Comparison of ENCODE assay signal across 15 cellular contexts in the genomic region with DNA sequence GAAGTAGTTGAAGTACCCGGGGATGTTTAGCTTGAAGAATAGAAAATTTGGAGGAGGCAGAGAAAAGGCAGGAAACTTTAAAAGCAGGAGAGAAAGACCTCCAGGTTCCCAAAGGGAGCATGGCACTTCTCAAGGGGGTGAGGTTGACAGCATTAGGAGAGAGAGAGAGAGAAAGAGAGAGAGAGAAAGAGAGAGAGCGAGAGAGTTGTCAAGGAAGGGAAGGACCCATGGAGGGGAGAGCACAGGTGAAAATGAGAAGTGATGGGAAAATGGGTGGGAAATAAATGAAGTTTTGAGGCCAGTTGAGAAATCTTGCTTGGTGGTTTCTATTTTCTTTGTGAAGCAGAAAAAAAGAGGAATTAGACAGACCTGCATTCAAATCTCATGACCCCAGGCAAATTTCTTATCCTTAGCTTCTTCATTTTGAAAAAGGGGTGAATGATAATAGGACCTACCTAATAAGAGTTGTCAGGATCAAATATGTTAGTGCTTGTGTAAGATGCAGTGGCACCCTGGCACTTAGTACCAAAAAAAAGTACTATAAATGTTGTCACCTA. TPM values are rescaled to one million over a fixed set of nuclear protein-coding genes. Genes with fewer than 3 reads are reported as not detected.
DNase-seq lines count a peak whose midpoint lies in the region; ATAC-seq and TF ChIP-seq lines count a peak whose summit lies in the region.
"Had no signal": no experiment of that assay in that cellular context is flagged by ENCODE, and none has a peak within 500 bp of the region (broad histone marks: within the 10 kb centered on the region; RNA-seq: fewer than 3 reads in every experiment).

No MANE protein-coding gene starts in this region.

- no peak overlapping the region for H3K4me3 ChIP-seq in gastroesophageal sphincter
- H3K4me3 ChIP-seq: smooth muscle cell had no signal

- H3K36me3 Mint-ChIP-seq in activated naive CD4-positive, alpha-beta T cell treated with anti-CD3 and anti-CD28 coated beads, Interleukin-2, amount 50 U/mL, for 24 hours = no peaks in the 10 kb centered on the region
- H3K36me3 Mint-ChIP-seq in activated naive CD4-positive, alpha-beta T cell treated with anti-CD3 and anti-CD28 coated beads, Interleukin-2, amount 10 ng/mL, durations not matched to agents 7 days and 5 days = peaks cover 11% of the 10 kb centered on the region
- H3K36me3 Mint-ChIP-seq in activated T-helper 1 cell treated with anti-CD3 and anti-CD28 coated beads, Interleukin-12 subunit alpha, Interleukin-12 subunit beta, Interleukin-2, Interleukin-4 antibody, amounts not matched to agents 30 ng/mL and 10 ng/mL and 1 ng/mL, durations not matched to agents 14 hours and 24 hours and 36 hours (ENCODE audit: low read depth) = peaks cover 4% of the 10 kb centered on the region
- H3K36me3 Mint-ChIP-seq in stimulated activated naive B cell treated with anti-CD40 and anti-IgM and Interleukin-4, amounts not matched to agents 10 μg/mL and 1 μg/mL and 100 μg/mL, for 72 hours = peaks cover 9 to 15% of the 10 kb centered on the region in 2 donors

- 40 to 66% methylated on average over 1 to 2 of the region's 2 CpGs for WGBS in gastroesophageal sphincter (ENCODE audit: low coverage in 1 of 2), 2 donors

- TF ChIP-seq POLR2A in gastroesophageal sphincter (IDR thresholded peaks at IDR 0.05) = no peak

- intact Hi-C loops in activated T-helper 1 cell treated with anti-CD3 and anti-CD28 coated beads, Interleukin-12 subunit alpha, Interleukin-12 subunit beta, Interleukin-2, Interleukin-4 antibody, amounts not matched to agents 30 ng/mL and 10 ng/mL and 1 ng/mL, durations not matched to agents 14 hours and 24 hours and 36 hours (cut with micrococcal nuclease) = loop anchor here (5.0 kb wide), 1 partner anchor 103 kb away; no protein-coding TSS in a partner anchor

- TF ChIP-seq CTCF in gastroesophageal sphincter (IDR thresholded peaks at IDR 0.05) = no peak

- H3K27me3 Mint-ChIP-seq in activated naive CD4-positive, alpha-beta T cell treated with anti-CD3 and anti-CD28 coated beads, Interleukin-2, amount 50 U/mL, for 24 hours = no peaks in the 10 kb centered on the region
- H3K27me3 Mint-ChIP-seq in activated naive CD4-positive, alpha-beta T cell treated with anti-CD3 and anti-CD28 coated beads, Interleukin-2, amount 10 ng/mL, durations not matched to agents 7 days and 5 days = no peaks in the 10 kb centered on the region
- H3K27me3 Mint-ChIP-seq in activated T-helper 1 cell treated with anti-CD3 and anti-CD28 coated beads, Interleukin-12 subunit alpha, Interleukin-12 subunit beta, Interleukin-2, Interleukin-4 antibody, amounts not matched to agents 30 ng/mL and 10 ng/mL and 1 ng/mL, durations not matched to agents 14 hours and 24 hours and 36 hours (ENCODE audit: insufficient read depth) = no peaks in the 10 kb centered on the region
- H3K27me3 Mint-ChIP-seq in stimulated activated naive B cell treated with anti-CD40 and anti-IgM and Interleukin-4, amounts not matched to agents 10 μg/mL and 1 μg/mL and 100 μg/mL, for 72 hours = no peaks in the 10 kb centered on the region

- H3K4me3 Mint-ChIP-seq in activated naive CD4-positive, alpha-beta T cell treated with anti-CD3 and anti-CD28 coated beads, Interleukin-2, amount 50 U/mL, for 24 hours = peak overlapping the region; percentile 70
- H3K4me3 Mint-ChIP-seq in activated naive CD4-positive, alpha-beta T cell treated with anti-CD3 and anti-CD28 coated beads, Interleukin-2, amount 10 ng/mL, durations not matched to agents 7 days and 5 days = no peak overlapping the region
- no peak overlapping the region for H3K4me3 Mint-ChIP-seq in activated T-helper 1 cell treated with anti-CD3 and anti-CD28 coated beads, Interleukin-12 subunit alpha, Interleukin-12 subunit beta, Interleukin-2, Interleukin-4 antibody, amounts not matched to agents 30 ng/mL and 10 ng/mL and 1 ng/mL, durations not matched to agents 14 hours and 24 hours and 36 hours
- peak overlapping the region; percentile 33 to 34 for H3K4me3 Mint-ChIP-seq in stimulated activated naive B cell treated with anti-CD40 and anti-IgM and Interleukin-4, amounts not matched to agents 10 μg/mL and 1 μg/mL and 100 μg/mL, for 72 hours
- H3K4me3 Mint-ChIP-seq: H9 had no signal

- ATAC-seq in stimulated activated naive B cell treated with anti-CD40 and anti-IgM and Interleukin-4, amounts not matched to agents 10 μg/mL and 1 μg/mL and 100 μg/mL, for 72 hours (replicated peaks) = no peak
- no peak for ATAC-seq in gastroesophageal sphincter

- H3K27me3 ChIP-seq in gastroesophageal sphincter = peaks cover 4% of the 10 kb centered on the region

- H3K4me1 ChIP-seq in gastroesophageal sphincter = peaks cover 0 to 7% (median 0%) of the 10 kb centered on the region in 3 donors
- H3K4me1 ChIP-seq: parathyroid adenoma had no signal

- no peak for DNase-seq in activated naive CD4-positive, alpha-beta T cell treated with anti-CD3 and anti-CD28 coated beads, Interleukin-2, amount 10 ng/mL, durations not matched to agents 7 days and 5 days
- DNase-seq in NAMALWA (ENCODE audit: low spot score) = peak; percentile 43
- no peak for DNase-seq in activated T-helper 1 cell treated with anti-CD3 and anti-CD28 coated beads, Interleukin-12 subunit alpha, Interleukin-12 subunit beta, Interleukin-2, Interleukin-4 antibody, amounts not matched to agents 30 ng/mL and 10 ng/mL and 1 ng/mL, durations not matched to agents 14 hours and 24 hours and 36 hours (ENCODE audit: low spot score)
- DNase-seq in stimulated activated naive B cell treated with anti-CD40 and anti-IgM and Interleukin-4, amounts not matched to agents 10 μg/mL and 1 μg/mL and 100 μg/mL, for 72 hours = no peak
- DNase-seq in NCI-H526 treated with DMSO at 0.1 percent for 48 hours (lab: John Stamatoyannopoulos, UW) = no peak
- DNase-seq in cortex of kidney (lab: John Stamatoyannopoulos, UW) = no peak
- DNase-seq: amniotic stem cell, DMS79, H9, midbrain, NCI-H510A had no signal

- H3K27ac Mint-ChIP-seq in activated naive CD4-positive, alpha-beta T cell treated with anti-CD3 and anti-CD28 coated beads, Interleukin-2, amount 50 U/mL, for 24 hours = peak overlapping the region; percentile 89
- H3K27ac Mint-ChIP-seq in activated naive CD4-positive, alpha-beta T cell treated with anti-CD3 and anti-CD28 coated beads, Interleukin-2, amount 10 ng/mL, durations not matched to agents 7 days and 5 days = no peak overlapping the region
- peak overlapping the region; percentile 34 for H3K27ac Mint-ChIP-seq in activated T-helper 1 cell treated with anti-CD3 and anti-CD28 coated beads, Interleukin-12 subunit alpha, Interleukin-12 subunit beta, Interleukin-2, Interleukin-4 antibody, amounts not matched to agents 30 ng/mL and 10 ng/mL and 1 ng/mL, durations not matched to agents 14 hours and 24 hours and 36 hours
- H3K27ac Mint-ChIP-seq in stimulated activated naive B cell treated with anti-CD40 and anti-IgM and Interleukin-4, amounts not matched to agents 10 μg/mL and 1 μg/mL and 100 μg/mL, for 72 hours = peak overlapping the region; percentile 85
- H3K27ac Mint-ChIP-seq: H9 had no signal

- H3K27ac ChIP-seq in gastroesophageal sphincter = no peak overlapping the region
- H3K27ac ChIP-seq: parathyroid adenoma had no signal

- H3K9me3 ChIP-seq in gastroesophageal sphincter = no peaks in the 10 kb centered on the region

- TF ChIP-seq EP300 in gastroesophageal sphincter (IDR thresholded peaks at IDR 0.05) = no peak

- peaks cover 86% of the 10 kb centered on the region for H3K4me1 Mint-ChIP-seq in activated naive CD4-positive, alpha-beta T cell treated with anti-CD3 and anti-CD28 coated beads, Interleukin-2, amount 50 U/mL, for 24 hours
- peaks cover 68% of the 10 kb centered on the region for H3K4me1 Mint-ChIP-seq in activated naive CD4-positive, alpha-beta T cell treated with anti-CD3 and anti-CD28 coated beads, Interleukin-2, amount 10 ng/mL, durations not matched to agents 7 days and 5 days
- H3K4me1 Mint-ChIP-seq in activated T-helper 1 cell treated with anti-CD3 and anti-CD28 coated beads, Interleukin-12 subunit alpha, Interleukin-12 subunit beta, Interleukin-2, Interleukin-4 antibody, amounts not matched to agents 30 ng/mL and 10 ng/mL and 1 ng/mL, durations not matched to agents 14 hours and 24 hours and 36 hours (ENCODE audit: low read depth) = peaks cover 74% of the 10 kb centered on the region
- peaks cover 64 to 91% of the 10 kb centered on the region in 2 donors for H3K4me1 Mint-ChIP-seq in stimulated activated naive B cell treated with anti-CD40 and anti-IgM and Interleukin-4, amounts not matched to agents 10 μg/mL and 1 μg/mL and 100 μg/mL, for 72 hours

- H3K9me3 Mint-ChIP-seq in activated naive CD4-positive, alpha-beta T cell treated with anti-CD3 and anti-CD28 coated beads, Interleukin-2, amount 50 U/mL, for 24 hours = no peaks in the 10 kb centered on the region
- H3K9me3 Mint-ChIP-seq in activated naive CD4-positive, alpha-beta T cell treated with anti-CD3 and anti-CD28 coated beads, Interleukin-2, amount 10 ng/mL, durations not matched to agents 7 days and 5 days = no peaks in the 10 kb centered on the region
- H3K9me3 Mint-ChIP-seq in activated T-helper 1 cell treated with anti-CD3 and anti-CD28 coated beads, Interleukin-12 subunit alpha, Interleukin-12 subunit beta, Interleukin-2, Interleukin-4 antibody, amounts not matched to agents 30 ng/mL and 10 ng/mL and 1 ng/mL, durations not matched to agents 14 hours and 24 hours and 36 hours = no peaks in the 10 kb centered on the region
- peaks cover 0 to 2% of the 10 kb centered on the region in 2 donors for H3K9me3 Mint-ChIP-seq in stimulated activated naive B cell treated with anti-CD40 and anti-IgM and Interleukin-4, amounts not matched to agents 10 μg/mL and 1 μg/mL and 100 μg/mL, for 72 hours
- H3K9me3 Mint-ChIP-seq: H9 had no signal

- H3K36me3 ChIP-seq in gastroesophageal sphincter = no peaks in the 10 kb centered on the region

- CTCF ChIA-PET in activated naive CD4-positive, alpha-beta T cell treated with anti-CD3 and anti-CD28 coated beads, Interleukin-2, amount 10 ng/mL, durations not matched to agents 7 days and 5 days (lab: Charles Lee) = interaction anchor here (2.5 kb wide), 1 partner anchor 57 kb away, joined by 11 read pairs; no protein-coding TSS in a partner anchor

RNA-seq across cellular contexts. Expression of gene PRKCB, which starts 24.0 kb away (rescaled TPM):
- total RNA-seq in activated T-helper 1 cell treated with anti-CD3 and anti-CD28 coated beads, Interleukin-12 subunit alpha, Interleukin-12 subunit beta, Interleukin-2, Interleukin-4 antibody, amounts not matched to agents 30 ng/mL and 10 ng/mL and 1 ng/mL, durations not matched to agents 14 hours and 24 hours and 36 hours = 100 and 109 TPM in 2 replicates
- total RNA-seq in gastroesophageal sphincter = 10 to 100 TPM; 10.7 to 23.9 (median 18.2) TPM

Comparison
In these comparisons a context has a peak if more than half of its experiments do, and no peak if none do; other contexts are left out.
1. H3K4me3 Mint-ChIP-seq: peak in activated naive CD4-positive, alpha-beta T cell treated with anti-CD3 and anti-CD28 coated beads, Interleukin-2, amount 50 U/mL, for 24 hours (single experiment) and stimulated activated naive B cell treated with anti-CD40 and anti-IgM and Interleukin-4, amounts not matched to agents 10 μg/mL and 1 μg/mL and 100 μg/mL, for 72 hours (2 of 2); none in activated naive CD4-positive, alpha-beta T cell treated with anti-CD3 and anti-CD28 coated beads, Interleukin-2, amount 10 ng/mL, durations not matched to agents 7 days and 5 days (single experiment) and activated T-helper 1 cell treated with anti-CD3 and anti-CD28 coated beads, Interleukin-12 subunit alpha, Interleukin-12 subunit beta, Interleukin-2, Interleukin-4 antibody, amounts not matched to agents 30 ng/mL and 10 ng/mL and 1 ng/mL, durations not matched to agents 14 hours and 24 hours and 36 hours (single experiment).